ENCODE assay signal across 14 cellular contexts in genomic region chr16:81539009-81539820, GRCh38.
A peak's percentile ranks its signal among the peaks of the same experiment; 100 is the strongest.
DNase-seq lines count a peak whose midpoint lies in the region; ATAC-seq and TF ChIP-seq lines count a peak whose summit lies in the region.
"Had no signal": no experiment of that assay in that cellular context is flagged by ENCODE, and none has a peak within 500 bp of the region (broad histone marks: within the 10 kb centered on the region; RNA-seq: fewer than 3 reads in every experiment).

No MANE protein-coding gene starts in this region.

- peaks cover 12 to 43% (median 22%) of the 10 kb centered on the region in 11 experiments; a peak in 17 of 22 replicates for H3K36me3 ChIP-seq in BLaER1 treated with 17β-estradiol and CSF1 and Interleukin-3, amounts not matched to agents 10 nM and 100 nM
- H3K36me3 ChIP-seq in hepatocyte (replicated peaks; ENCODE audit: insufficient read depth, low read depth) (no peaks in the 10 kb centered on the region), parathyroid adenoma (ENCODE audit: control insufficient read depth, insufficient read depth, low read length) (no peaks in the 10 kb centered on the region)

- H3K4me2 ChIP-seq in BLaER1 treated with 17β-estradiol and CSF1 and Interleukin-3, amounts not matched to agents 10 nM and 100 nM = peak overlapping the region in 9 of 11 experiments; percentile 1 to 83 (median 43); a peak in 11 of 22 replicates
- H3K4me2 ChIP-seq in hepatocyte (no peak overlapping the region), parathyroid adenoma (ENCODE audit: low read length) (peak overlapping the region; percentile 42)
- H3K4me2 ChIP-seq: PC-9 had no signal

- H3K4me3 ChIP-seq in BLaER1 treated with 17β-estradiol and CSF1 and Interleukin-3, amounts not matched to agents 10 nM and 100 nM = no peak overlapping the region
- no peak overlapping the region for H3K4me3 ChIP-seq in hepatocyte
- H3K4me3 ChIP-seq in parathyroid adenoma (ENCODE audit: low read depth, low read length) = no peak overlapping the region
- H3K4me3 ChIP-seq: PC-9 had no signal

- no peak overlapping the region for H3K27ac ChIP-seq in BLaER1 treated with 17β-estradiol and CSF1 and Interleukin-3, amounts not matched to agents 10 nM and 100 nM
- H3K27ac ChIP-seq in hepatocyte (peak overlapping the region; percentile 20), parathyroid adenoma (no peak overlapping the region)
- H3K27ac ChIP-seq: PC-9 had no signal

- 79% methylated on average over 18 of the region's 18 CpGs for WGBS in hepatocyte (ENCODE audit: low lambda C conversion rate, missing lambda C conversion rate)

- no peaks in the 10 kb centered on the region for H3K27me3 ChIP-seq in BLaER1 treated with 17β-estradiol and CSF1 and Interleukin-3, amounts not matched to agents 10 nM and 100 nM
- H3K27me3 ChIP-seq in hepatocyte (no peaks in the 10 kb centered on the region), parathyroid adenoma (ENCODE audit: control insufficient read depth, insufficient read depth, low read length) (no peaks in the 10 kb centered on the region)

- no peaks in the 10 kb centered on the region for H3K9me3 ChIP-seq in BLaER1 treated with 17β-estradiol and CSF1 and Interleukin-3, amounts not matched to agents 10 nM and 100 nM (replicated peaks in 1 of 11)
- H3K9me3 ChIP-seq in hepatocyte (ENCODE audit: low read depth) (no peaks in the 10 kb centered on the region), parathyroid adenoma (ENCODE audit: control insufficient read depth, low read length) (no peaks in the 10 kb centered on the region)

- H3K9ac ChIP-seq in BLaER1 treated with 17β-estradiol and CSF1 and Interleukin-3, amounts not matched to agents 10 nM and 100 nM = no peak overlapping the region
- no peak overlapping the region for H3K9ac ChIP-seq in parathyroid adenoma

- TF ChIP-seq CTCF in hepatocyte (IDR thresholded peaks at IDR 0.05; ENCODE audit: poor library complexity) (no peak), parathyroid adenoma (IDR thresholded peaks at IDR 0.05) (no peak)

- no peaks in the 10 kb centered on the region for H3K9me2 ChIP-seq in hepatocyte (replicated peaks; ENCODE audit: insufficient read depth)

- H3K4me1 ChIP-seq in BLaER1 treated with 17β-estradiol and CSF1 and Interleukin-3, amounts not matched to agents 10 nM and 100 nM = peaks cover 58 to 86% (median 76%) of the 10 kb centered on the region in 10 experiments
- H3K4me1 ChIP-seq in hepatocyte (ENCODE audit: insufficient read depth) = peaks cover 40% of the 10 kb centered on the region
- peaks cover 10% of the 10 kb centered on the region for H3K4me1 ChIP-seq in parathyroid adenoma

- H3K79me2 ChIP-seq in hepatocyte (peaks cover 100% of the 10 kb centered on the region), parathyroid adenoma (peaks cover 32% of the 10 kb centered on the region)

- H2AFZ ChIP-seq in hepatocyte (no peak overlapping the region), parathyroid adenoma (no peak overlapping the region)
- H2AFZ ChIP-seq: PC-9 had no signal

- no peak for ATAC-seq in HG02763 (IDR thresholded peaks at IDR 0.05; ENCODE audit: unreplicated experiment)
- ATAC-seq: activated CD8-positive, alpha-beta T cell treated with anti-CD3 and anti-CD28 coated beads for 36 hours had no signal

- H4K20me1 ChIP-seq in BLaER1 treated with 17β-estradiol and CSF1 and Interleukin-3, amounts not matched to agents 10 nM and 100 nM = peaks cover 99 to 100% (median 100%) of the 10 kb centered on the region in 11 experiments
- H4K20me1 ChIP-seq in hepatocyte (ENCODE audit: insufficient read depth, poor library complexity, severe bottlenecking) = peaks cover 55% of the 10 kb centered on the region

- peak; percentile 85 for DNase-seq in SK-N-DZ (ENCODE audit: low spot score)
- no peak for DNase-seq in hepatocyte (ENCODE audit: low spot score)
- no peak for DNase-seq in iPS-NIHi11 (ENCODE audit: low spot score)
- DNase-seq in medulla oblongata (ENCODE audit: extremely low spot score) = no peak
- DNase-seq in NCI-H1048 (lab: John Stamatoyannopoulos, UW) = no peak
- DNase-seq: activated CD8-positive, alpha-beta T cell treated with anti-CD3 and anti-CD28 coated beads for 36 hours; EL; HCEC 1CT; MV-4-11; NCI-H446; PC-9 had no signal
